ENCODE assay signal across 12 cellular contexts in the genomic region with DNA sequence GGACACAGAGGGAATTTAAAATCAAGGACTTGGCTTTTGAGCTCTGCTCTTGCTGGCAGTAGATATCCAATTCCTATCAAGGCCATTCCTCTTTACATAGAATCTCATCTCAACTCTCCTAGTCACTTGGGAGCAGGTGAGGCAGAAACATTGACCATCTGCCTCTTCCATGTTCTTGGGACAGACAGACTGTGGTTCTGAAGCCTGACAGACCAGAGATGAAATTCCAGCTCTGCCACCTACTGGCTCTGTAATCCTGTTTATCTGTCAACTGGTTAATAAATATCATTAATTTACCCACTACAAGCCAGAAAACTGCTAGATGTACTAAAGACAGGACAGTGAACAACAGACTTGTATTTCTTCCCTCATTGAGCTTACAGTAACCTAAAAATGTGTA.
DNase-seq lines count a peak whose midpoint lies in the region; ATAC-seq and TF ChIP-seq lines count a peak whose summit lies in the region.
"Had no signal": no experiment of that assay in that cellular context is flagged by ENCODE, and none has a peak within 500 bp of the region (broad histone marks: within the 10 kb centered on the region; RNA-seq: fewer than 3 reads in every experiment).

No MANE protein-coding gene starts in this region.

- no peaks in the 10 kb centered on the region for H4K20me1 ChIP-seq in hepatocyte (ENCODE audit: insufficient read depth, poor library complexity, severe bottlenecking)
- H4K20me1 ChIP-seq: BLaER1 treated with 17β-estradiol and CSF1 and Interleukin-3, amounts not matched to agents 10 nM and 100 nM had no signal

- no peaks in the 10 kb centered on the region for H3K4me1 ChIP-seq in adrenal gland (replicated peaks in 1 of 2)
- H3K4me1 ChIP-seq in hepatocyte (ENCODE audit: insufficient read depth), result no peaks in the 10 kb centered on the region
- H3K4me1 ChIP-seq: BLaER1 treated with 17β-estradiol and CSF1 and Interleukin-3, amounts not matched to agents 10 nM and 100 nM; upper lobe of left lung had no signal

- DNase-seq in ACHN, result peak; percentile 4
- peak; percentile 43 for DNase-seq in LHCN-M2 (ENCODE audit: low read depth)
- peak in 2 of 7 donors; percentile 12 to 15 for DNase-seq in adrenal gland
- DNase-seq in hepatocyte (ENCODE audit: low spot score), result no peak
- DNase-seq in stimulated activated naive CD8-positive, alpha-beta T cell treated with anti-CD3 and anti-CD28 coated beads, Interleukin-15, Interleukin-2, amounts not matched to agents 100 U/mL and 50 U/mL, for 24 hours, result no peak
- no peak for DNase-seq in stimulated activated CD4-positive, alpha-beta T cell treated with anti-CD3 and anti-CD28 coated beads, Interleukin-2, amount 100 ng/mL, for 48 hours
- no peak for DNase-seq in omental fat pad (ENCODE audit: low spot score)
- DNase-seq: activated naive CD8-positive, alpha-beta T cell treated with anti-CD3 and anti-CD28 coated beads, Interleukin-2, amount 10 ng/mL, durations not matched to agents 7 days and 5 days; mucosa of descending colon; upper lobe of left lung had no signal

- no peaks in the 10 kb centered on the region for H3K79me2 ChIP-seq in hepatocyte

- H3K9me3 ChIP-seq in adrenal gland (replicated peaks in 1 of 3), result no peaks in the 10 kb centered on the region
- no peaks in the 10 kb centered on the region for H3K9me3 ChIP-seq in hepatocyte (ENCODE audit: low read depth)
- H3K9me3 ChIP-seq: BLaER1 treated with 17β-estradiol and CSF1 and Interleukin-3, amounts not matched to agents 10 nM and 100 nM; mucosa of descending colon; upper lobe of left lung had no signal

- no peaks in the 10 kb centered on the region for H3K27me3 ChIP-seq in adrenal gland
- no peaks in the 10 kb centered on the region for H3K27me3 ChIP-seq in hepatocyte
- H3K27me3 ChIP-seq: BLaER1 treated with 17β-estradiol and CSF1 and Interleukin-3, amounts not matched to agents 10 nM and 100 nM; upper lobe of left lung had no signal

- intact Hi-C loops in adrenal gland (cut with DNase I), result no loop called here

- H3K27ac ChIP-seq in adrenal gland, result no peak overlapping the region
- H3K27ac ChIP-seq in hepatocyte, result no peak overlapping the region
- H3K27ac ChIP-seq: BLaER1 treated with 17β-estradiol and CSF1 and Interleukin-3, amounts not matched to agents 10 nM and 100 nM; upper lobe of left lung had no signal

- no peak overlapping the region for H2AFZ ChIP-seq in hepatocyte

- ATAC-seq in stimulated activated naive CD8-positive, alpha-beta T cell treated with anti-CD3 and anti-CD28 coated beads, Interleukin-15, Interleukin-2, amounts not matched to agents 100 U/mL and 50 U/mL, for 24 hours, result no peak
- ATAC-seq in GM21619 (IDR thresholded peaks at IDR 0.05; ENCODE audit: unreplicated experiment) (no peak), omental fat pad (ENCODE audit: low FRiP score) (no peak)
- ATAC-seq: mucosa of descending colon had no signal

- TF ChIP-seq CTCF in adrenal gland (IDR thresholded peaks at IDR 0.05) (peak in 4 of 6 experiments; percentile 12 to 29 (median 20)), hepatocyte (IDR thresholded peaks at IDR 0.05; ENCODE audit: poor library complexity) (peak; percentile 27), omental fat pad (IDR thresholded peaks at IDR 0.05) (no peak)

- H3K9me2 ChIP-seq in hepatocyte (replicated peaks; ENCODE audit: insufficient read depth), result no peaks in the 10 kb centered on the region

- no peak overlapping the region for H3K4me2 ChIP-seq in hepatocyte
- H3K4me2 ChIP-seq: BLaER1 treated with 17β-estradiol and CSF1 and Interleukin-3, amounts not matched to agents 10 nM and 100 nM had no signal

- H3K4me3 ChIP-seq in adrenal gland (no peak overlapping the region), hepatocyte (no peak overlapping the region)
- H3K4me3 ChIP-seq: BLaER1 treated with 17β-estradiol and CSF1 and Interleukin-3, amounts not matched to agents 10 nM and 100 nM; mucosa of descending colon; upper lobe of left lung had no signal

- no peaks in the 10 kb centered on the region for H3K36me3 ChIP-seq in adrenal gland (replicated peaks in 1 of 2)
- no peaks in the 10 kb centered on the region for H3K36me3 ChIP-seq in hepatocyte (replicated peaks; ENCODE audit: insufficient read depth, low read depth)
- H3K36me3 ChIP-seq: BLaER1 treated with 17β-estradiol and CSF1 and Interleukin-3, amounts not matched to agents 10 nM and 100 nM; upper lobe of left lung had no signal

- TF ChIP-seq POLR2A in adrenal gland (IDR thresholded peaks at IDR 0.05), result no peak

- in situ Hi-C loops in ACHN (cut with HindIII; ENCODE audit: low pct_ligation_motif_present, low pct_unique_long_range_greater_than_20kb, low sequenced_read_pairs), result no loop called here

Comparison
In these comparisons a context has a peak if more than half of its experiments do, and no peak if none do; other contexts are left out.
1. DNase-seq: peak in ACHN (single experiment) and LHCN-M2 (single experiment); none in hepatocyte (single experiment), stimulated activated naive CD8-positive, alpha-beta T cell treated with anti-CD3 and anti-CD28 coated beads, Interleukin-15, Interleukin-2, amounts not matched to agents 100 U/mL and 50 U/mL, for 24 hours (single experiment), stimulated activated CD4-positive, alpha-beta T cell treated with anti-CD3 and anti-CD28 coated beads, Interleukin-2, amount 100 ng/mL, for 48 hours (0 of 2) and omental fat pad (single experiment).
2. CTCF ChIP-seq: peak in adrenal gland (4 of 6) and hepatocyte (single experiment); none in omental fat pad (0 of 3).